9 cellular contexts compared by ENCODE assay signal in genomic region chr20:58818585-58819285, GRCh38. TPM values are rescaled to one million over a fixed set of nuclear protein-coding genes. Genes with fewer than 3 reads are reported as not detected.
A peak's percentile ranks its signal among the peaks of the same experiment; 100 is the strongest.
DNase-seq lines count a peak whose midpoint lies in the region; TF ChIP-seq lines count a peak whose summit lies in the region.
"Had no signal": no experiment of that assay in that cellular context is flagged by ENCODE, and none has a peak within 500 bp of the region (broad histone marks: within the 10 kb centered on the region; RNA-seq: fewer than 3 reads in every experiment).

No MANE protein-coding gene starts in this region.

- no TSS peak for BruUV-seq in PC-9 (replicated peaks; lab: Mats Ljungman, UMichigan)

- intact Hi-C loops in PC-9 (cut with micrococcal nuclease; ENCODE audit: unreplicated experiment): loop anchor here (1.0 kb wide), 1 partner anchor 33 kb away; no protein-coding TSS in a partner anchor
- intact Hi-C loops in colonic mucosa (cut with DNase I): no loop called here

- in situ Hi-C loops in astrocyte of the cerebellum (cut with HindIII; ENCODE audit: low sequenced_read_pairs): no loop called here

- H3K27me3 ChIP-seq in PC-9 (ENCODE audit: insufficient read depth, low read depth) (peaks cover 30% of the 10 kb centered on the region; the same call in 1 of the 2 replicates), BE2C (no peaks in the 10 kb centered on the region), colonic mucosa (no peaks in the 10 kb centered on the region)

- DNase-seq in EL (peak; percentile 83), PC-9 (peak; percentile 65 to 77), astrocyte of the cerebellum (ENCODE audit: low read depth) (peak; percentile 79), dermis blood vessel endothelial cell (no peak), NCI-H82 (lab: John Stamatoyannopoulos, UW) (no peak), BE2C (no peak), colonic mucosa (no peak)
- DNase-seq in stimulated activated CD4-positive, alpha-beta T cell treated with anti-CD3 and anti-CD28 coated beads, Interleukin-12 subunit alpha, Interleukin-12 subunit beta, amount 100 ng/mL, for 48 hours (ENCODE audit: low read depth in 2 of 3, low spot score in 1 of 3): peak; percentile 48 to 64 (median 56)
- DNase-seq: left ventricle myocardium superior had no signal

- H3K9ac ChIP-seq in colonic mucosa (ENCODE audit: low read depth in 2 of 2, low read length in 2 of 2): no peak overlapping the region

- H3K79me2 ChIP-seq in PC-9 (ENCODE audit: low read depth): no peaks in the 10 kb centered on the region

- H4K20me1 ChIP-seq in PC-9 (ENCODE audit: insufficient read depth): no peaks in the 10 kb centered on the region

- TF ChIP-seq CTCF in PC-9 (conservative IDR thresholded peaks at IDR 0.05) (no peak), astrocyte of the cerebellum (IDR thresholded peaks at IDR 0.05; ENCODE audit: low read depth, low read length, missing control alignments) (no peak), BE2C (IDR thresholded peaks at IDR 0.05; ENCODE audit: low read depth, low read length) (no peak), colonic mucosa (IDR thresholded peaks at IDR 0.05) (no peak)

- POLR2A ChIA-PET in PC-9 (lab: Charles Lee; ENCODE audit: unreplicated experiment): interaction anchor here (0.6 to 0.7 kb wide), 5 partner anchors 70 to 583 kb away, joined by 3 to 7 read pairs (median 4); partner anchors contain the start of gene STX16

- H3K4me3 ChIP-seq in PC-9 (no peak overlapping the region), astrocyte of the cerebellum (ENCODE audit: low read depth, low read length) (no peak overlapping the region), BE2C (ENCODE audit: low read depth, low read length) (no peak overlapping the region), colonic mucosa (no peak overlapping the region)

- H3K4me2 ChIP-seq in PC-9: no peak overlapping the region

- H3K9me3 ChIP-seq in PC-9 (ENCODE audit: insufficient read depth, low read depth): no peaks in the 10 kb centered on the region
- no peaks in the 10 kb centered on the region for H3K9me3 ChIP-seq in BE2C
- no peaks in the 10 kb centered on the region for H3K9me3 ChIP-seq in colonic mucosa

- H3K27ac ChIP-seq in PC-9 (no peak overlapping the region), colonic mucosa (no peak overlapping the region)

- no peak overlapping the region for H2AFZ ChIP-seq in PC-9

- no peaks in the 10 kb centered on the region for H3K4me1 ChIP-seq in PC-9 (replicated peaks; ENCODE audit: insufficient read depth)
- H3K4me1 ChIP-seq in BE2C: no peaks in the 10 kb centered on the region
- no peaks in the 10 kb centered on the region for H3K4me1 ChIP-seq in colonic mucosa

- H3K9me2 ChIP-seq in PC-9 (ENCODE audit: insufficient read depth): no peaks in the 10 kb centered on the region

- no peaks in the 10 kb centered on the region for H3F3A ChIP-seq in PC-9 (ENCODE audit: insufficient read depth, low read depth)

- CTCF ChIA-PET in PC-9 (lab: Charles Lee): no interaction called here

- H3K36me3 ChIP-seq in PC-9 (ENCODE audit: low read depth) (no peaks in the 10 kb centered on the region), BE2C (no peaks in the 10 kb centered on the region; the same call in 1 of the 2 replicates), colonic mucosa (no peaks in the 10 kb centered on the region)

RNA-seq across cellular contexts. Expression of gene GNAS-AS1, which starts 32.0 kb away (rescaled TPM):
- 5.7 and 6.8 TPM in 2 replicates for total RNA-seq in PC-9 (2021)
- not detected in 2 replicates for total RNA-seq in dermis blood vessel endothelial cell
- polyA plus RNA-seq in BE2C (2012; ENCODE audit: insufficient read depth, insufficient read length, low read depth): 1.5 TPM
- 1 to 10 TPM in 1 of 2 donors, under 1 TPM in 1; 0.88 to 1.7 TPM for total RNA-seq in colonic mucosa

RNA-seq across cellular contexts. Expression of gene GNAS, which starts 33.8 kb away (rescaled TPM):
- total RNA-seq in PC-9 (2021) (929 and 1,304 TPM in 2 replicates), dermis blood vessel endothelial cell (365 and 726 TPM in 2 replicates), colonic mucosa (100 to 1,000 TPM; 683 to 715 TPM)
- polyA plus RNA-seq in BE2C (2012; ENCODE audit: insufficient read depth, insufficient read length, low read depth): 4,204 TPM

Comparison
In these comparisons a context has a peak if more than half of its experiments do, and no peak if none do; other contexts are left out.
1. DNase-seq: peak in EL (single experiment), PC-9 (2 of 2), astrocyte of the cerebellum (single experiment) and stimulated activated CD4-positive, alpha-beta T cell treated with anti-CD3 and anti-CD28 coated beads, Interleukin-12 subunit alpha, Interleukin-12 subunit beta, amount 100 ng/mL, for 48 hours (3 of 3); none in dermis blood vessel endothelial cell (single experiment), NCI-H82 (single experiment), BE2C (single experiment) and colonic mucosa (single experiment).